In genomic region chr11:72413914-72414628, GRCh38 we compare ENCODE assay signal across 9 cellular contexts. TPM values are rescaled to one million over a fixed set of nuclear protein-coding genes. Genes with fewer than 3 reads are reported as not detected.
A peak's percentile ranks its signal among the peaks of the same experiment; 100 is the strongest.
DNase-seq lines count a peak whose midpoint lies in the region; ATAC-seq and TF ChIP-seq lines count a peak whose summit lies in the region.
"Had no signal": no experiment of that assay in that cellular context is flagged by ENCODE, and none has a peak within 500 bp of the region (broad histone marks: within the 10 kb centered on the region; RNA-seq: fewer than 3 reads in every experiment).

No MANE protein-coding gene starts in this region.

- no peak overlapping the region for H3K4me3 Mint-ChIP-seq in endodermal cell

- no peaks in the 10 kb centered on the region for H3K36me3 ChIP-seq in HUES48 (ENCODE audit: control insufficient read depth, insufficient read depth, low read length)
- H3K36me3 ChIP-seq in endodermal cell (ENCODE audit: control insufficient read depth, insufficient read depth, low read length): no peaks in the 10 kb centered on the region

- DNase-seq in Daoy (ENCODE audit: low read depth) (peak; percentile 78), NOMO-1 treated with DMSO at 0.1 percent for 48 hours (lab: John Stamatoyannopoulos, UW; ENCODE audit: unreplicated experiment) (peak; percentile 43), endodermal cell (peak; percentile 89), middle frontal gyrus (ENCODE audit: extremely low spot score, low spot score) (peak; percentile 55)
- DNase-seq in activated CD8-positive, alpha-beta memory T cell treated with anti-CD3 and anti-CD28 coated beads for 48 hours (ENCODE audit: low read depth in 2 of 3, low spot score in 2 of 3): peak; percentile 44 to 77 (median 51)
- peak; percentile 40 to 47 for DNase-seq in stimulated activated CD8-positive, alpha-beta memory T cell treated with anti-CD3 and anti-CD28 coated beads, Interleukin-4, amount 100 ng/mL, for 4 hours (ENCODE audit: low read depth in 2 of 2, low spot score in 1 of 2)

- H3K4me1 ChIP-seq in HUES48 (ENCODE audit: control insufficient read depth, insufficient read depth, low read length) (peaks cover 53% of the 10 kb centered on the region), endodermal cell (ENCODE audit: control insufficient read depth, insufficient read depth, low read length) (peaks cover 6% of the 10 kb centered on the region)

- H3K27ac Mint-ChIP-seq in endodermal cell: no peak overlapping the region

- H3K27ac ChIP-seq in HUES48 (ENCODE audit: low read depth, low read length) (peak overlapping the region; percentile 32), endodermal cell (ENCODE audit: low read depth, low read length) (no peak overlapping the region)
- H3K27ac ChIP-seq: epithelial cell of prostate had no signal

- H3K4me1 Mint-ChIP-seq in endodermal cell: peaks cover 5% of the 10 kb centered on the region

- TF ChIP-seq CTCF in endodermal cell (conservative IDR thresholded peaks at IDR 0.05): peak; percentile 95

- H3K4me3 ChIP-seq in HUES48 (ENCODE audit: low read depth, low read length) (no peak overlapping the region), endodermal cell (ENCODE audit: low read length) (no peak overlapping the region)

- H3K27me3 ChIP-seq in HUES48 (ENCODE audit: control insufficient read depth, insufficient read depth, low read length) (no peaks in the 10 kb centered on the region), endodermal cell (ENCODE audit: control insufficient read depth, insufficient read depth, low read length, poor library complexity, severe bottlenecking) (no peaks in the 10 kb centered on the region)

- H3K9ac ChIP-seq in HUES48 (ENCODE audit: low read depth, low read length) (no peak overlapping the region), endodermal cell (ENCODE audit: extremely low read depth, low read length, poor library complexity, severe bottlenecking) (no peak overlapping the region)

- 27 to 39% methylated on average over 2 to 3 of the region's 3 CpGs for WGBS in endodermal cell (ENCODE audit: insufficient coverage in 1 of 2, insufficient read length in 1 of 2), 2 experiments

- ATAC-seq in HG03097 (IDR thresholded peaks at IDR 0.05; ENCODE audit: low FRiP score, unreplicated experiment): no peak

- H3K9me3 ChIP-seq in HUES48 (ENCODE audit: control insufficient read depth, insufficient read depth, low read length) (no peaks in the 10 kb centered on the region), endodermal cell (ENCODE audit: control insufficient read depth, low read length) (no peaks in the 10 kb centered on the region)

- H3K36me3 Mint-ChIP-seq in endodermal cell (ENCODE audit: low read depth): no peaks in the 10 kb centered on the region

- no peaks in the 10 kb centered on the region for H3K9me3 Mint-ChIP-seq in endodermal cell

- no peaks in the 10 kb centered on the region for H3K27me3 Mint-ChIP-seq in endodermal cell (ENCODE audit: insufficient read depth)

RNA-seq across cellular contexts. Expression of gene CLPB, which starts 20.3 kb away (rescaled TPM):
- total RNA-seq in Daoy (2014; rRNA removed; shearing (Covaris generic)): 29.5 and 39.7 TPM in 2 replicates
- 10 to 100 TPM; 15.8 to 18.4 TPM for total RNA-seq in endodermal cell
- polyA plus RNA-seq in endodermal cell (2013, experiment 1 of 2): 14.0 TPM
- 13.0 TPM for polyA plus RNA-seq in endodermal cell (2013, experiment 2 of 2)
